8 cellular contexts compared by ENCODE assay signal in genomic region chr4:2284934-2285664, GRCh38. TPM values are rescaled to one million over a fixed set of nuclear protein-coding genes. Genes with fewer than 3 reads are reported as not detected.
DNase-seq lines count a peak whose midpoint lies in the region; ATAC-seq and TF ChIP-seq lines count a peak whose summit lies in the region.

No MANE protein-coding gene starts in this region.

- H3K4me2 ChIP-seq in H9 (ENCODE audit: insufficient read depth, insufficient read length, low read length), result no peak overlapping the region

- H2AK5ac ChIP-seq in H9 (ENCODE audit: insufficient read length, low read length), result no peak overlapping the region

- TF ChIP-seq CTCF in right atrium auricular region (IDR thresholded peaks at IDR 0.05) (no peak), foreskin keratinocyte (conservative IDR thresholded peaks at IDR 0.05) (no peak), upper lobe of right lung (IDR thresholded peaks at IDR 0.05) (no peak), H9 (conservative IDR thresholded peaks at IDR 0.05) (no peak)

- H3K4me1 Mint-ChIP-seq in H9, result peaks cover 4 to 15% of the 10 kb centered on the region in 2 experiments; a peak in 3 of 4 replicates

- intact Hi-C loops in Right ventricle myocardium inferior (cut with DNase I) (no loop called here), upper lobe of right lung (cut with DNase I) (no loop called here)

- H2BK5ac ChIP-seq in H9 (ENCODE audit: insufficient read length, low read length), result no peak overlapping the region

- H3K36me3 Mint-ChIP-seq in H9 (ENCODE audit: insufficient read depth in 1 of 3, low read depth in 3 of 3), result no peaks in the 10 kb centered on the region

- H3K9me3 ChIP-seq in right atrium auricular region (no peaks in the 10 kb centered on the region), upper lobe of right lung (no peaks in the 10 kb centered on the region), H9 (ENCODE audit: control insufficient read depth, low read depth, low read length) (no peaks in the 10 kb centered on the region)

- H4K8ac ChIP-seq in H9 (replicated peaks; ENCODE audit: insufficient read length, low read depth, low read length), result no peak overlapping the region

- H3K9me3 Mint-ChIP-seq in H9, result no peaks in the 10 kb centered on the region

- no peak overlapping the region for H3K14ac ChIP-seq in H9 (ENCODE audit: insufficient read depth, low read length)

- H2BK20ac ChIP-seq in H9 (ENCODE audit: low read depth, low read length, poor library complexity, severe bottlenecking), result no peak overlapping the region

- H3T11ph ChIP-seq in H9 (ENCODE audit: low read length), result no peak overlapping the region

- peaks cover 3% of the 10 kb centered on the region for H3K27me3 Mint-ChIP-seq in H9 (ENCODE audit: low read depth)

- no peak overlapping the region for H4K5ac ChIP-seq in H9 (ENCODE audit: insufficient read length, low read depth, low read length)

- no peak overlapping the region for H3K27ac ChIP-seq in right atrium auricular region
- H3K27ac ChIP-seq in foreskin keratinocyte, result no peak overlapping the region
- H3K27ac ChIP-seq in upper lobe of right lung, result no peak overlapping the region
- no peak overlapping the region for H3K27ac ChIP-seq in H9 (ENCODE audit: insufficient read length, low read depth, low read length)

- no peaks in the 10 kb centered on the region for H4K20me1 ChIP-seq in H9 (ENCODE audit: control insufficient read depth, insufficient read depth, insufficient read length)

- no peak overlapping the region for H2BK12ac ChIP-seq in H9 (ENCODE audit: insufficient read length, low read depth, low read length)

- H2AFZ ChIP-seq in H9 (ENCODE audit: low read length), result no peak overlapping the region

- no peaks in the 10 kb centered on the region for H3K27me3 ChIP-seq in right atrium auricular region
- H3K27me3 ChIP-seq in foreskin keratinocyte, result peaks cover 13% of the 10 kb centered on the region
- H3K27me3 ChIP-seq in upper lobe of right lung, result no peaks in the 10 kb centered on the region
- no peaks in the 10 kb centered on the region for H3K27me3 ChIP-seq in H9 (ENCODE audit: insufficient read depth, low read length)

- no peak overlapping the region for H3K27ac Mint-ChIP-seq in H9

- H3K4me3 ChIP-seq in right atrium auricular region, result no peak overlapping the region
- H3K4me3 ChIP-seq in upper lobe of right lung, result no peak overlapping the region

- no peak overlapping the region for H3K56ac ChIP-seq in H9 (ENCODE audit: insufficient read length, low read depth, low read length)

- H3K79me2 ChIP-seq in H9 (ENCODE audit: insufficient read depth, low read length), result no peaks in the 10 kb centered on the region

- no peak overlapping the region for H3K9ac ChIP-seq in H9 (ENCODE audit: extremely low read depth, insufficient read length, low read length)

- H4K91ac ChIP-seq in H9 (ENCODE audit: insufficient read length, low read depth, low read length), result no peak overlapping the region

- in situ Hi-C loops in SK-MEL-5 (cut with HindIII; ENCODE audit: low pct_unique_long_range_greater_than_20kb, low sequenced_read_pairs), result no loop called here

- no CpG with 5 or more reads among the region's 16 CpGs for WGBS in H9 (ENCODE audit: extremely low coverage, insufficient read length, low lambda C conversion rate)

- H2BK15ac ChIP-seq in H9 (ENCODE audit: low read depth, low read length), result no peak overlapping the region

- H3K36me3 ChIP-seq in right atrium auricular region, result no peaks in the 10 kb centered on the region
- H3K36me3 ChIP-seq in upper lobe of right lung, result no peaks in the 10 kb centered on the region

- no peak overlapping the region for H3K4ac ChIP-seq in H9 (ENCODE audit: low read depth, low read length)

- H2BK120ac ChIP-seq in H9 (ENCODE audit: low read depth, low read length, poor library complexity, severe bottlenecking), result no peak overlapping the region

- H3K79me1 ChIP-seq in H9 (ENCODE audit: insufficient read depth, low read depth, low read length, poor library complexity, severe bottlenecking), result no peaks in the 10 kb centered on the region

- H3K23ac ChIP-seq in H9 (ENCODE audit: insufficient read length, low read depth, low read length), result no peak overlapping the region

- DNase-seq in Right ventricle myocardium inferior (ENCODE audit: missing footprints) (peak; percentile 50), right atrium auricular region (ENCODE audit: low spot score) (no peak), SK-MEL-5 (ENCODE audit: low read depth, low spot score) (peak; percentile 22), foreskin keratinocyte (peak in 1 of 2 donors; percentile 23), upper lobe of right lung (peak; percentile 37), NCI-H748 treated with DMSO at 0.1 percent for 48 hours (lab: John Stamatoyannopoulos, UW) (no peak), H9 (no peak)

- ATAC-seq in Right ventricle myocardium inferior (no peak), foreskin keratinocyte (peak; percentile 46), upper lobe of right lung (no peak), HG03045 (IDR thresholded peaks at IDR 0.05; ENCODE audit: unreplicated experiment) (no peak)

- H3K4me1 ChIP-seq in right atrium auricular region, result peaks cover 0 to 5% of the 10 kb centered on the region in 2 donors
- no peaks in the 10 kb centered on the region for H3K4me1 ChIP-seq in foreskin keratinocyte
- H3K4me1 ChIP-seq in upper lobe of right lung, result no peaks in the 10 kb centered on the region
- H3K4me1 ChIP-seq in H9 (ENCODE audit: insufficient read depth, low read length), result no peaks in the 10 kb centered on the region; the same call in 1 of the 2 replicates

- no peak overlapping the region for H3K18ac ChIP-seq in H9 (ENCODE audit: insufficient read length, low read depth, low read length)

- H3K23me2 ChIP-seq in H9 (ENCODE audit: insufficient read length, low read depth, low read length, poor library complexity, severe bottlenecking), result no peaks in the 10 kb centered on the region

- H3K4me3 Mint-ChIP-seq in H9, result no peak overlapping the region

RNA-seq across cellular contexts. Expression of gene MXD4, which starts 23.2 kb away (rescaled TPM):
- 36.0 TPM for total RNA-seq in Right ventricle myocardium inferior
- 10 to 100 TPM; 33.4 to 34.9 TPM for total RNA-seq in right atrium auricular region
- 9.7 and 10.9 TPM in 2 replicates for total RNA-seq in SK-MEL-5 (2014; rRNA removed; shearing (Covaris generic))
- polyA plus RNA-seq in SK-MEL-5 (2015; cell fraction: cytosol; rRNA removed), result 12.4 and 13.6 TPM in 2 replicates
- polyA plus RNA-seq in SK-MEL-5 (2015; cell fraction: nucleus; rRNA removed), result 16.6 and 26.5 TPM in 2 replicates
- total RNA-seq in foreskin keratinocyte, result 8.8 and 15.8 TPM in 2 replicates
- polyA plus RNA-seq in foreskin keratinocyte, result 11.1 and 20.0 TPM in 2 replicates
- 72.7 TPM for total RNA-seq in upper lobe of right lung
- total RNA-seq in H9 (2021), result 24.1 and 25.4 TPM in 2 replicates

RNA-seq across cellular contexts. Expression of gene HAUS3, which starts 43.2 kb away (rescaled TPM):
- total RNA-seq in Right ventricle myocardium inferior, result 7.7 TPM
- total RNA-seq in right atrium auricular region, result 1 to 10 TPM; 3.7 to 4.1 TPM
- 9.4 and 11.8 TPM in 2 replicates for total RNA-seq in SK-MEL-5 (2014; rRNA removed; shearing (Covaris generic))
- polyA plus RNA-seq in SK-MEL-5 (2015; cell fraction: cytosol; rRNA removed), result 12.5 and 17.9 TPM in 2 replicates
- 69.6 and 98.5 TPM in 2 replicates for polyA plus RNA-seq in SK-MEL-5 (2015; cell fraction: nucleus; rRNA removed)
- 14.1 and 15.2 TPM in 2 replicates for total RNA-seq in foreskin keratinocyte
- polyA plus RNA-seq in foreskin keratinocyte, result 5.3 and 7.5 TPM in 2 replicates
- total RNA-seq in upper lobe of right lung, result 13.0 TPM
- 18.0 and 19.1 TPM in 2 replicates for total RNA-seq in H9 (2021)

RNA-seq across cellular contexts. Expression of gene POLN, which starts 43.2 kb away (rescaled TPM):
- total RNA-seq in Right ventricle myocardium inferior (2.0 TPM), right atrium auricular region (1 to 10 TPM; 1.3 to 2.8 TPM), foreskin keratinocyte (0.54 and 0.92 TPM in 2 replicates), upper lobe of right lung (2.7 TPM), H9 (2021) (0.74 and 1.5 TPM in 2 replicates)
- 0.61 and 0.85 TPM in 2 replicates for total RNA-seq in SK-MEL-5 (2014; rRNA removed; shearing (Covaris generic))
- 0.13 and 1.1 TPM in 2 replicates for polyA plus RNA-seq in SK-MEL-5 (2015; cell fraction: cytosol; rRNA removed)
- polyA plus RNA-seq in SK-MEL-5 (2015; cell fraction: nucleus; rRNA removed), result 6.3 TPM in 2 replicates
- 0.18 and 0.23 TPM in 2 replicates for polyA plus RNA-seq in foreskin keratinocyte

Comparison
In these comparisons a context has a peak if more than half of its experiments do, and no peak if none do; other contexts are left out.
1. DNase-seq: peak in Right ventricle myocardium inferior (single experiment), SK-MEL-5 (single experiment) and upper lobe of right lung (single experiment); none in right atrium auricular region (single experiment), NCI-H748 treated with DMSO at 0.1 percent for 48 hours (single experiment) and H9 (single experiment).